Comparison of ENCODE assay signal across 8 cellular contexts in genomic region chr5:100706796-100707195, GRCh38.
DNase-seq lines count a peak whose midpoint lies in the region; ATAC-seq, FAIRE-seq and TF ChIP-seq lines count a peak whose summit lies in the region.

No MANE protein-coding gene starts in this region.

- ATAC-seq in GM21576 (IDR thresholded peaks at IDR 0.05; ENCODE audit: unreplicated experiment), result peak; percentile 56
- no peak for ATAC-seq in GM18498 (IDR thresholded peaks at IDR 0.05; ENCODE audit: unreplicated experiment)
- ATAC-seq in HG03565 (IDR thresholded peaks at IDR 0.05; ENCODE audit: unreplicated experiment), result no peak

- H3K9me3 ChIP-seq in OCI-LY3 (ENCODE audit: insufficient read depth, low read length), result no peaks in the 10 kb centered on the region

- no peaks in the 10 kb centered on the region for H4K20me1 ChIP-seq in OCI-LY3 (ENCODE audit: insufficient read depth, low read length)

- no peaks in the 10 kb centered on the region for H3K27me3 ChIP-seq in OCI-LY3 (ENCODE audit: low read depth, low read length)

- no peak overlapping the region for H3K9ac ChIP-seq in OCI-LY3 (ENCODE audit: low read length)

- peak; percentile 27; the same call in 1 of the 2 replicates for TF ChIP-seq CTCF in 22Rv1 (IDR thresholded peaks at IDR 0.05)
- peak; percentile 14; the same call in 1 of the 2 replicates for TF ChIP-seq CTCF in OCI-LY3 (IDR thresholded peaks at IDR 0.05; ENCODE audit: low read depth, low read length)

- H3K79me2 ChIP-seq in OCI-LY3 (ENCODE audit: low read length), result no peaks in the 10 kb centered on the region

- FAIRE-seq in frontal cortex (lab: Jason Lieb, UNC), result no peak

- no peak overlapping the region for H3K27ac ChIP-seq in 22Rv1
- H3K27ac ChIP-seq in OCI-LY3 (ENCODE audit: low read length), result no peak overlapping the region

- H3K4me1 ChIP-seq in OCI-LY3 (ENCODE audit: low read length), result no peaks in the 10 kb centered on the region

- no peak overlapping the region for H3K4me2 ChIP-seq in OCI-LY3 (ENCODE audit: low read length)

- DNase-seq in glomerular endothelial cell (ENCODE audit: extremely low read depth, low read depth, low spot score) (peak; percentile 36), cortex of kidney (lab: John Stamatoyannopoulos, UW) (no peak), frontal cortex (ENCODE audit: low spot score in 2 of 2) (no peak)

- no peak overlapping the region for H3K4me3 ChIP-seq in OCI-LY3 (ENCODE audit: low read length)

- no peak overlapping the region for H2AFZ ChIP-seq in OCI-LY3 (ENCODE audit: low read depth, low read length)

- no peaks in the 10 kb centered on the region for H3K36me3 ChIP-seq in OCI-LY3 (replicated peaks; ENCODE audit: low read depth, low read length)
